ENCODE assay signal across 1 cellular context in genomic region chr20:56373942-56374341, GRCh38.
TF ChIP-seq lines count a peak whose summit lies in the region.

No MANE protein-coding gene starts in this region.

TF ChIP-seq in K562, 482 proteins besides CTCF, POLR2A, EP300 and RAD21 (continued from another document):
- TF ChIP-seq ZNF398 (CRISPR knock-in tag; IDR thresholded peaks at IDR 0.05) (no peak), ZFP36 (IDR thresholded peaks at IDR 0.05; ENCODE audit: low read depth, low read length, partially characterized antibody) (no peak), CREB5 (CRISPR knock-in tag; IDR thresholded peaks at IDR 0.05) (no peak), ZNF3 (CRISPR knock-in tag; IDR thresholded peaks at IDR 0.05) (no peak), HDAC8 (tag; IDR thresholded peaks at IDR 0.05) (no peak), ZNF586 (CRISPR knock-in tag; conservative IDR thresholded peaks at IDR 0.05) (no peak), BRF2 (IDR thresholded peaks at IDR 0.05; ENCODE audit: borderline replicate concordance, insufficient read depth, insufficient read length) (no peak), PHB (CRISPR knock-in tag; IDR thresholded peaks at IDR 0.05) (no peak), MLLT1 (IDR thresholded peaks at IDR 0.05) (no peak), RBM15 (IDR thresholded peaks at IDR 0.05; ENCODE audit: insufficient read depth, low read length) (no peak), ARID1B (IDR thresholded peaks at IDR 0.05) (peak; percentile 35), RBM22 (IDR thresholded peaks at IDR 0.05; ENCODE audit: low read depth, low read length, poor library complexity, severe bottlenecking) (no peak), ZBED1 (IDR thresholded peaks at IDR 0.05) (no peak), ZNF124 (CRISPR knock-in tag; IDR thresholded peaks at IDR 0.05) (no peak), ESRRB (CRISPR knock-in tag; IDR thresholded peaks at IDR 0.05; ENCODE audit: borderline replicate concordance) (no peak), KDM5B (IDR thresholded peaks at IDR 0.05; ENCODE audit: insufficient replicate concordance, low read depth, low read length) (no peak), ZNF263 (CRISPR knock-in tag; IDR thresholded peaks at IDR 0.05; ENCODE audit: borderline replicate concordance) (no peak), MAZ (CRISPR knock-in tag; conservative IDR thresholded peaks at IDR 0.05 in 1 of 2, IDR thresholded peaks at IDR 0.05 in 1 of 2) (no peak), ZNF445 (CRISPR knock-in tag; IDR thresholded peaks at IDR 0.05; ENCODE audit: low read depth) (no peak), SRSF1 (IDR thresholded peaks at IDR 0.05; ENCODE audit: low read depth, low read length) (no peak), PYGO2 (tag; IDR thresholded peaks at IDR 0.05) (no peak), GABPA (tag; conservative IDR thresholded peaks at IDR 0.05; ENCODE audit: low read depth) (no peak), ELK1 (CRISPR knock-in tag; IDR thresholded peaks at IDR 0.05) (no peak), PHB2 (IDR thresholded peaks at IDR 0.05; ENCODE audit: low read depth) (no peak), RFX7 (CRISPR knock-in tag; IDR thresholded peaks at IDR 0.05) (no peak), CEBPG (CRISPR knock-in tag; IDR thresholded peaks at IDR 0.05) (no peak), CEBPG (tag; conservative IDR thresholded peaks at IDR 0.05 in 1 of 2, IDR thresholded peaks at IDR 0.05 in 1 of 2) (peak; percentile 45 to 73; a peak in 2 of 4 replicates), PCBP2 (IDR thresholded peaks at IDR 0.05; ENCODE audit: low read depth, low read length, poor library complexity, severe bottlenecking) (no peak), ELF4 (CRISPR knock-in tag; IDR thresholded peaks at IDR 0.05) (no peak), NONO (IDR thresholded peaks at IDR 0.05; ENCODE audit: low read depth in 2 of 2, low read length in 1 of 2) (no peak), JUND (IDR thresholded peaks at IDR 0.05; ENCODE audit: borderline replicate concordance, low read depth, low read length) (peak; percentile 14; the same call in 1 of the 2 replicates), JUND (tag; IDR thresholded peaks at IDR 0.05; ENCODE audit: borderline replicate concordance, low read depth, low read length) (0 out of 3 replicates have a peak, but pooled peaks have one; percentile 15), HLTF (IDR thresholded peaks at IDR 0.05) (no peak), ATF6 (CRISPR knock-in tag; IDR thresholded peaks at IDR 0.05) (no peak), ZNF766 (CRISPR knock-in tag; conservative IDR thresholded peaks at IDR 0.05) (no peak), NR2C1 (IDR thresholded peaks at IDR 0.05) (no peak), NR2C1 (tag; IDR thresholded peaks at IDR 0.05) (no peak)
